ENCODE assay signal across 8 cellular contexts in the genomic region with DNA sequence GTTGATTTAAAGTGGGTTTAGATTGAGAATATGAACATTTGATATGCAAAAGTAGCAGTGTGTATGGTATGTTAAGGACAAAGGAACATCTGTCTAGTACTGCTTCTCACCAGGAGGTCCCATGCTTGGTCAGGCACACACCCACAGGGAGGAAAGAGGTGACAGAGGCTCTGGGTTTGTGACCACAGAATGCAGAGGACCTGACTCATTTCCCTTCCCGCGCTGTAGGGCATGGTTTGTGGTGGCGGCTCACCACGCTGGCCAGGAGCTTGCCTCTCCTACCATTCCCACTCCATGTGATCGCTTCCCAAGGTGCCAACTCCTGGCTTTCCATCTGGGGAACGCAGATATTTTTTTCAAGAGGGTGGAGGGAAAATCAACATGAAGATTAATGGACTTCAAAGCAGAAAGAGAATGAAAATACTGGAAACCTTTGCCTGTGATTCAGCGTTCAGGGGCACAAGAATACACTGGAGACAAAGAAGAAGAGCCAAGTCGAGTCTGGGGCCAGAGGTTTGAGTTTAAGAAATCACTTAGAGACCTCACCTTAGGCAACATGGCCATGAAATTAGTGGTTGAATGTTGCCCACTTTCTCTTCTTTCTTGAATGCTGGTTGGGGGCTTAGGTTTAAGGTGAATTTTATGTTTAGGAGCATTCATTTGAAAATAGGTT.
DNase-seq lines count a peak whose midpoint lies in the region; ATAC-seq and TF ChIP-seq lines count a peak whose summit lies in the region.

No MANE protein-coding gene starts in this region.

- CTCF ChIA-PET in activated CD8-positive, alpha-beta T cell treated with anti-CD3 and anti-CD28 coated beads, Interleukin-2, amount 10 ng/mL, durations not matched to agents 7 days and 5 days (lab: Charles Lee): no interaction called here

- TF ChIP-seq EP300 in esophagus muscularis mucosa (IDR thresholded peaks at IDR 0.05): no peak

- H3K4me1 Mint-ChIP-seq in activated CD8-positive, alpha-beta T cell treated with anti-CD3 and anti-CD28 coated beads, Interleukin-2, amount 10 ng/mL, durations not matched to agents 7 days and 5 days (ENCODE audit: low read depth): peaks cover 18% of the 10 kb centered on the region

- TF ChIP-seq POLR2A in esophagus muscularis mucosa (IDR thresholded peaks at IDR 0.05; ENCODE audit: low read depth): no peak

- H3K36me3 Mint-ChIP-seq in activated CD8-positive, alpha-beta T cell treated with anti-CD3 and anti-CD28 coated beads, Interleukin-2, amount 10 ng/mL, durations not matched to agents 7 days and 5 days (ENCODE audit: low read depth): no peaks in the 10 kb centered on the region

- no peak for TF ChIP-seq CTCF in esophagus muscularis mucosa (IDR thresholded peaks at IDR 0.05)

- H3K27ac Mint-ChIP-seq in activated CD8-positive, alpha-beta T cell treated with anti-CD3 and anti-CD28 coated beads, Interleukin-2, amount 10 ng/mL, durations not matched to agents 7 days and 5 days: no peak overlapping the region

- intact Hi-C loops in esophagus muscularis mucosa (cut with DNase I): no loop called here

- in situ Hi-C loops in Caki2 (cut with HindIII; ENCODE audit: low pct_unique_long_range_greater_than_20kb, low sequenced_read_pairs): no loop called here

- POLR2A ChIA-PET in activated CD8-positive, alpha-beta T cell treated with anti-CD3 and anti-CD28 coated beads, Interleukin-2, amount 10 ng/mL, durations not matched to agents 7 days and 5 days (lab: Charles Lee): no interaction called here

- peak; percentile 92 for ATAC-seq in GM19438 (IDR thresholded peaks at IDR 0.05; ENCODE audit: low read depth, unreplicated experiment)
- ATAC-seq in HG03432 (IDR thresholded peaks at IDR 0.05; ENCODE audit: unreplicated experiment): peak; percentile 99
- ATAC-seq in activated CD8-positive, alpha-beta T cell treated with anti-CD3 and anti-CD28 coated beads, Interleukin-2, amount 10 ng/mL, durations not matched to agents 7 days and 5 days: peak; percentile 90

- no peaks in the 10 kb centered on the region for H3K9me3 Mint-ChIP-seq in activated CD8-positive, alpha-beta T cell treated with anti-CD3 and anti-CD28 coated beads, Interleukin-2, amount 10 ng/mL, durations not matched to agents 7 days and 5 days (ENCODE audit: insufficient read depth)

- no peaks in the 10 kb centered on the region for H3K36me3 ChIP-seq in esophagus muscularis mucosa

- H3K4me3 ChIP-seq in skeletal muscle cell (ENCODE audit: low read depth, low read length) (no peak overlapping the region), esophagus muscularis mucosa (no peak overlapping the region)

- no peak overlapping the region for H3K27ac ChIP-seq in esophagus muscularis mucosa (replicated peaks in 1 of 4)

- 72% methylated on average over 8 of the region's 8 CpGs for WGBS in esophagus muscularis mucosa

- no peaks in the 10 kb centered on the region for H3K27me3 ChIP-seq in esophagus muscularis mucosa

- H3K9me3 ChIP-seq in esophagus muscularis mucosa: no peaks in the 10 kb centered on the region

- peaks cover 0 to 31% (median 20%) of the 10 kb centered on the region in 4 donors for H3K4me1 ChIP-seq in esophagus muscularis mucosa

- DNase-seq in Caki2 (ENCODE audit: low read depth): peak; percentile 98
- DNase-seq in activated CD8-positive, alpha-beta T cell treated with anti-CD3 and anti-CD28 coated beads, Interleukin-2, amount 10 ng/mL, durations not matched to agents 7 days and 5 days: peak; percentile 66
- peak; percentile 92 for DNase-seq in skeletal muscle cell (ENCODE audit: low read depth)
- DNase-seq in NCI-H2029 (lab: John Stamatoyannopoulos, UW): no peak
- no peak for DNase-seq in NCI-H345 (lab: John Stamatoyannopoulos, UW)
- DNase-seq in esophagus muscularis mucosa (ENCODE audit: extremely low spot score): no peak

- H3K27me3 Mint-ChIP-seq in activated CD8-positive, alpha-beta T cell treated with anti-CD3 and anti-CD28 coated beads, Interleukin-2, amount 10 ng/mL, durations not matched to agents 7 days and 5 days (ENCODE audit: low read depth): peaks cover 36% of the 10 kb centered on the region

- no peak overlapping the region for H3K4me3 Mint-ChIP-seq in activated CD8-positive, alpha-beta T cell treated with anti-CD3 and anti-CD28 coated beads, Interleukin-2, amount 10 ng/mL, durations not matched to agents 7 days and 5 days

Comparison
In these comparisons a context has a peak if more than half of its experiments do, and no peak if none do; other contexts are left out.
1. DNase-seq: peak in Caki2 (single experiment), activated CD8-positive, alpha-beta T cell treated with anti-CD3 and anti-CD28 coated beads, Interleukin-2, amount 10 ng/mL, durations not matched to agents 7 days and 5 days (single experiment) and skeletal muscle cell (single experiment); none in NCI-H2029 (single experiment), NCI-H345 (single experiment) and esophagus muscularis mucosa (single experiment).
2. Peak in every context shown above with its lines, with median percentiles within 50 percentile points of each other: ATAC-seq.